Comparison of ENCODE assay signal across 18 cellular contexts in genomic region chr14:104874571-104875411, GRCh38. TPM values are rescaled to one million over a fixed set of nuclear protein-coding genes. Genes with fewer than 3 reads are reported as not detected.
"Had no signal": no experiment of that assay in that cellular context is flagged by ENCODE, and none has a peak within 500 bp of the region (broad histone marks: within the 10 kb centered on the region; RNA-seq: fewer than 3 reads in every experiment).

No MANE protein-coding gene starts in this region.

- H3K9me3 ChIP-seq: colonic mucosa, lower lobe of right lung, right lobe of liver, transverse colon had no signal

- ATAC-seq: activated T-cell treated with anti-CD3 and anti-CD28 coated beads, Interleukin-2, amount 50 U/mL, for 4 hours; lower lobe of right lung; naive thymus-derived CD8-positive, alpha-beta T cell; stimulated activated naive B cell treated with anti-CD40 and anti-IgM and Interleukin-4, amounts not matched to agents 10 μg/mL and 1 μg/mL and 100 μg/mL, for 72 hours had no signal

- H3K27ac ChIP-seq: colonic mucosa, lower lobe of right lung, right lobe of liver, transverse colon, VCaP had no signal

- H3K4me1 ChIP-seq: colonic mucosa had no signal

- H3K27me3 ChIP-seq: colonic mucosa, right lobe of liver, transverse colon had no signal

- H3K4me3 ChIP-seq: colonic mucosa, lower lobe of right lung, right lobe of liver, transverse colon had no signal

- H3K36me3 ChIP-seq: transverse colon had no signal

- FAIRE-seq: endothelial cell of umbilical vein, frontal cortex had no signal

- DNase-seq: activated CD4-positive, alpha-beta memory T cell treated with anti-CD3 and anti-CD28 coated beads for 36 hours; activated effector memory CD4-positive, alpha-beta T cell treated with anti-CD3 and anti-CD28 coated beads, Interleukin-2, amount 50 U/mL, for 16 hours; activated T-cell treated with anti-CD3 and anti-CD28 coated beads, Interleukin-2, amount 50 U/mL, for 4 hours; caudate nucleus; colonic mucosa; effector CD4-positive, alpha-beta T cell; lower lobe of right lung; midbrain; nucleus accumbens; stimulated activated CD4-positive, alpha-beta T cell treated with anti-CD3 and anti-CD28 coated beads, Interleukin-2, amount 100 ng/mL, for 24 hours; stimulated activated naive B cell treated with anti-CD40 and anti-IgM and Interleukin-4, amounts not matched to agents 10 μg/mL and 1 μg/mL and 100 μg/mL, for 72 hours; transverse colon had no signal

RNA-seq across cellular contexts. Expression of gene PLD4, which starts 49.9 kb away (rescaled TPM):
- total RNA-seq: activated CD4-positive, alpha-beta memory T cell treated with anti-CD3 and anti-CD28 coated beads for 36 hours had no signal
- polyA plus RNA-seq: fibroblast of lung had no signal
